Comparison of ENCODE assay signal across 8 cellular contexts in the genomic region with DNA sequence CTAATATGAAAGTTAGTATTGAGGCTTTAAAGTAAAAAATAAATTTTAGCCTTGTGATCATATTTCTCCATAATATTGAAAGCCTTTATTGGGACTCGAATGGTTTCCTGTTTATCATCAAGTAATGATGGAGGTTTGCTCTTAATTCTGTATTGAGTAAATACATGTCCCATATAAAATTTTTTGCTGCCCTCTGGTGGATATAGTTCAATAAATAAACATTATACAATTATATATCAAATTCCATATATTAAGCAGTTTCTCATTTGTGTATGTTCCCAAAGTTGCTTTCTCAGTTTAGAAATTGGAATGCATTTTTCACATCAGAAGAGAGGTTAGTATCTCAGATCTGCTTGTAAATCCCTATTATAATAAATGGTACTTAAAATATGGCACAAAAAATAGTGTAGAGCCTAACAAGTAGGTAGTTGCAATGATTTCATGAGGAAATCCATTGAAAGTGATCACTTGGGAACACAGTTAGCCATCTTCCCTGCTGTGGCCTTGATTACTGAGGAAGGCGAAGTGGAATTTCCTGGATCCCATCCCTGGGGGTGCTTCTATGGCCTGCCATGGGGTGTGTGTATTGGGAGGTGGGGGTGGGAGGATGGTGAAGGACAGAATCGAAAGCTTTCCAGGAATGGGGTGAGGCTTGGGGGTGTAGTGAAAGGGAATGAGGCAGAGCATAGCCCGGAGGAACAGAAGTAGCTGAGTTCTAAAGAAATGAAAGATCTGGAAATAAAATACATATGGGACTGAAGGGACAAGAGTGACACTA.
DNase-seq lines count a peak whose midpoint lies in the region; ATAC-seq and TF ChIP-seq lines count a peak whose summit lies in the region.

No MANE protein-coding gene starts in this region.

- no peak overlapping the region for H3K4me3 Mint-ChIP-seq in nephron progenitor cell

- intact Hi-C loops in dorsolateral prefrontal cortex (cut with DNase I), result loop anchor here (1.0 to 10.0 kb wide), 4 partner anchors 41 to 223 kb away; no protein-coding TSS in a partner anchor

- H3K27ac Mint-ChIP-seq in nephron progenitor cell, result peak overlapping the region; percentile 25

- H3K4me3 ChIP-seq in dorsolateral prefrontal cortex, result peak overlapping the region in 4 of 59 donors; percentile 1 to 14 (median 5)

- no peaks in the 10 kb centered on the region for H3K27me3 Mint-ChIP-seq in nephron progenitor cell (ENCODE audit: low read depth, poor library complexity)

- no peaks in the 10 kb centered on the region for H3K27me3 ChIP-seq in dorsolateral prefrontal cortex

- peaks cover 32% of the 10 kb centered on the region for H3K9me3 Mint-ChIP-seq in nephron progenitor cell

- peak overlapping the region in 48 of 59 donors; percentile 13 to 87 (median 67) for H3K27ac ChIP-seq in dorsolateral prefrontal cortex

- H3K36me3 Mint-ChIP-seq in nephron progenitor cell (ENCODE audit: low read depth), result peaks cover 9% of the 10 kb centered on the region

- TF ChIP-seq CTCF in dorsolateral prefrontal cortex (IDR thresholded peaks at IDR 0.05 in 54 of 56, conservative IDR thresholded peaks at IDR 0.05 in 2 of 56; ENCODE audit: low read depth in 1 of 56, partially characterized antibody in 56 of 56) (peak; percentile 27 to 79 (median 59)), nephron progenitor cell (IDR thresholded peaks at IDR 0.05) (no peak)

- ATAC-seq in GM21529 (IDR thresholded peaks at IDR 0.05; ENCODE audit: unreplicated experiment), result peak; percentile 56
- no peak for ATAC-seq in HG03565 (IDR thresholded peaks at IDR 0.05; ENCODE audit: unreplicated experiment)
- no peak for ATAC-seq in GM21619 (IDR thresholded peaks at IDR 0.05; ENCODE audit: unreplicated experiment)
- ATAC-seq in HG03378 (IDR thresholded peaks at IDR 0.05; ENCODE audit: unreplicated experiment), result no peak

- DNase-seq in ACHN, result peak; percentile 51
- peak; percentile 75 for DNase-seq in NCI-H82 (lab: John Stamatoyannopoulos, UW)
- no peak for DNase-seq in dorsolateral prefrontal cortex
- DNase-seq in nephron progenitor cell, result no peak

- in situ Hi-C loops in ACHN (cut with HindIII; ENCODE audit: low pct_ligation_motif_present, low pct_unique_long_range_greater_than_20kb, low sequenced_read_pairs), result no loop called here

- H3K4me1 Mint-ChIP-seq in nephron progenitor cell, result peaks cover 5% of the 10 kb centered on the region

Comparison
In these comparisons a context has a peak if more than half of its experiments do, and no peak if none do; other contexts are left out.
1. DNase-seq: peak in ACHN (single experiment) and NCI-H82 (single experiment); none in dorsolateral prefrontal cortex (0 of 10) and nephron progenitor cell (single experiment).